In the genomic region with DNA sequence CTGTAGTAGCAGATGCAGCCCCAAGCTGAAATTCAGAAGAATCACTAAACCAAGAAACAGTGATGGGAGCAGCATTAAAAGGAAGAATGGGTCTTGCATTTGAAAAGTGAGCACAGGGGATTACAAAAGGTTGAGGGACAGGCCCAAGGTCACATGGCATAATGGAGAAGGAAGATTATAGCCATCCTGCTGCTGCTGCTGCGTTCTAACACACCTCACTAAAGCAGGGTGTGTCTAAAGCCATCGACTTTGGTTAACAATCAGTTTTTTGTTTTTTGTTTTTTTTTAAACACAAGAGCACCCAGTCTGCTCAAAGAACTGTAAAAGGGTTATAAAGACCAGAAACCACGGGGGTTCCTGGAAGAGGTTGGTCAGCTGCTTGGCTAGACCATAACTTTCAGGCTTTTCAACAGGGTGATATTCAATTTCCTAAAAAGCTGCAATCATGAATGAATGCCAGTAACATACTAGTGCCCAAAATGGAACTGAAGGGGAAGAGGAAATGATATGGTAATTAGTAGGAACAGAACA, we compare ENCODE assay signal across 14 cellular contexts.
DNase-seq lines count a peak whose midpoint lies in the region; ATAC-seq and TF ChIP-seq lines count a peak whose summit lies in the region.
"Had no signal": no experiment of that assay in that cellular context is flagged by ENCODE, and none has a peak within 500 bp of the region (broad histone marks: within the 10 kb centered on the region; RNA-seq: fewer than 3 reads in every experiment).

No MANE protein-coding gene starts in this region.

- H3K9me3 ChIP-seq in HAP-1 = no peaks in the 10 kb centered on the region
- H3K9me3 ChIP-seq in smooth muscle cell (replicated peaks; ENCODE audit: low read depth) = no peaks in the 10 kb centered on the region
- H3K9me3 ChIP-seq in T-helper 17 cell (ENCODE audit: control insufficient read depth, low read length, poor library complexity, severe bottlenecking) = peaks cover 2% of the 10 kb centered on the region

- H3K27ac Mint-ChIP-seq in T-helper 17 cell = no peak overlapping the region
- H3K27ac Mint-ChIP-seq: T-cell had no signal

- H3K79me2 ChIP-seq in smooth muscle cell (ENCODE audit: low read depth) = no peaks in the 10 kb centered on the region

- peaks cover 3% of the 10 kb centered on the region for H3F3A ChIP-seq in smooth muscle cell (ENCODE audit: low read depth)

- H3K36me3 ChIP-seq in HAP-1 (replicated peaks) (no peaks in the 10 kb centered on the region), smooth muscle cell (ENCODE audit: low read depth) (no peaks in the 10 kb centered on the region)

- H3K36me3 Mint-ChIP-seq in T-helper 17 cell (ENCODE audit: low read depth) = no peaks in the 10 kb centered on the region
- H3K36me3 Mint-ChIP-seq: T-cell had no signal

- peaks cover 68% of the 10 kb centered on the region for H3K27me3 Mint-ChIP-seq in T-helper 17 cell

- ATAC-seq in T-helper 17 cell (no peak), HG02970 (IDR thresholded peaks at IDR 0.05; ENCODE audit: low FRiP score, unreplicated experiment) (no peak)
- ATAC-seq: left ventricle myocardium superior, right cardiac atrium, T-cell had no signal

- no peaks in the 10 kb centered on the region for H3K4me1 Mint-ChIP-seq in T-helper 17 cell

- no peak overlapping the region for H3K4me2 ChIP-seq in smooth muscle cell

- no peak overlapping the region for H3K9ac ChIP-seq in smooth muscle cell (ENCODE audit: low read depth)

- in situ Hi-C loops in HAP-1 (cut with MboI; ENCODE audit: low sequenced_read_pairs) = no loop called here

- no peaks in the 10 kb centered on the region for H4K20me1 ChIP-seq in smooth muscle cell (ENCODE audit: low read depth)

- DNase-seq in HAP-1 (ENCODE audit: low spot score in 2 of 2) (peak; percentile 83 to 99), NCI-H748 treated with DMSO at 0.1 percent for 48 hours (lab: John Stamatoyannopoulos, UW) (peak; percentile 58), foreskin melanocyte (peak; percentile 52), smooth muscle cell (lab: John Stamatoyannopoulos, UW; ENCODE audit: unreplicated experiment) (no peak), T-helper 17 cell (no peak), GM19238 (ENCODE audit: insufficient read length, low spot score) (no peak)
- DNase-seq: activated naive CD4-positive, alpha-beta T cell; cerebellar nuclear complex; effector memory CD4-positive, alpha-beta T cell; GF-D8; left ventricle myocardium superior; right cardiac atrium; T-cell had no signal

- no peak overlapping the region for H2AFZ ChIP-seq in smooth muscle cell (ENCODE audit: low read depth)

- 16% methylated on average over 3 of the region's 3 CpGs for WGBS in smooth muscle cell (ENCODE audit: low lambda C conversion rate)

- no peak overlapping the region for H3K4me3 ChIP-seq in HAP-1
- H3K4me3 ChIP-seq in smooth muscle cell = no peak overlapping the region

- no peaks in the 10 kb centered on the region for H3K27me3 ChIP-seq in HAP-1 (ENCODE audit: low read depth)
- no peaks in the 10 kb centered on the region for H3K27me3 ChIP-seq in smooth muscle cell (ENCODE audit: low read depth)

- H3K4me3 Mint-ChIP-seq in T-helper 17 cell = no peak overlapping the region
- H3K4me3 Mint-ChIP-seq: T-cell had no signal

- H3K4me1 ChIP-seq in HAP-1 = peaks cover 53% of the 10 kb centered on the region
- H3K4me1 ChIP-seq in smooth muscle cell (ENCODE audit: low read depth) = peaks cover 16% of the 10 kb centered on the region

- H3K27ac ChIP-seq in smooth muscle cell (ENCODE audit: low read depth) = peak overlapping the region; percentile 1

- TF ChIP-seq CTCF in smooth muscle cell (IDR thresholded peaks at IDR 0.05; ENCODE audit: borderline replicate concordance, insufficient read depth, poor library complexity, severe bottlenecking) = no peak

Comparison
In these comparisons a context has a peak if more than half of its experiments do, and no peak if none do; other contexts are left out.
1. DNase-seq: peak in HAP-1 (2 of 2), NCI-H748 treated with DMSO at 0.1 percent for 48 hours (single experiment) and foreskin melanocyte (single experiment); none in smooth muscle cell (single experiment), T-helper 17 cell (0 of 3) and GM19238 (single experiment).